Comparison of ENCODE assay signal across 13 cellular contexts in genomic region chr9:106758911-106759310, GRCh38.
DNase-seq lines count a peak whose midpoint lies in the region; ATAC-seq and TF ChIP-seq lines count a peak whose summit lies in the region.
"Had no signal": no experiment of that assay in that cellular context is flagged by ENCODE, and none has a peak within 500 bp of the region (broad histone marks: within the 10 kb centered on the region; RNA-seq: fewer than 3 reads in every experiment).

No MANE protein-coding gene starts in this region.

- dilution Hi-C loops in mammary epithelial cell (cut with HindIII; ENCODE audit: low sequenced_read_pairs): no loop called here

- H3K27ac Mint-ChIP-seq in Caco-2 (ENCODE audit: unreplicated experiment): no peak overlapping the region
- H3K27ac Mint-ChIP-seq in activated T-helper 17 cell treated with anti-CD3 and anti-CD28 coated beads, Interleukin-2, amount 50 U/mL, for 72 hours: no peak overlapping the region
- H3K27ac Mint-ChIP-seq: CD4-positive, alpha-beta T cell had no signal

- H3K36me3 Mint-ChIP-seq in Caco-2 (ENCODE audit: insufficient read depth, unreplicated experiment): no peaks in the 10 kb centered on the region
- H3K36me3 Mint-ChIP-seq in activated T-helper 17 cell treated with anti-CD3 and anti-CD28 coated beads, Interleukin-2, amount 50 U/mL, for 72 hours (ENCODE audit: low read depth): no peaks in the 10 kb centered on the region

- peak; percentile 95 for ATAC-seq in GM18520 (IDR thresholded peaks at IDR 0.05; ENCODE audit: unreplicated experiment)
- peak; percentile 89 for ATAC-seq in GM21576 (IDR thresholded peaks at IDR 0.05; ENCODE audit: unreplicated experiment)
- ATAC-seq in HG03159 (IDR thresholded peaks at IDR 0.05; ENCODE audit: unreplicated experiment): peak; percentile 92
- no peak for ATAC-seq in activated T-helper 17 cell treated with anti-CD3 and anti-CD28 coated beads, Interleukin-2, amount 50 U/mL, for 72 hours (replicated peaks)
- ATAC-seq: K562 had no signal

- POLR2A ChIA-PET in Caco-2 (lab: Charles Lee): no interaction called here

- in situ Hi-C loops in mammary epithelial cell (cut with MboI; ENCODE audit: low sequenced_read_pairs in 2 of 2): no loop called here

- no peaks in the 10 kb centered on the region for H3K9me3 Mint-ChIP-seq in Caco-2 (ENCODE audit: unreplicated experiment)
- peaks cover 7% of the 10 kb centered on the region for H3K9me3 Mint-ChIP-seq in activated T-helper 17 cell treated with anti-CD3 and anti-CD28 coated beads, Interleukin-2, amount 50 U/mL, for 72 hours

- H3K4me2 ChIP-seq in mammary epithelial cell (ENCODE audit: insufficient read depth, low read depth, low read length): no peak overlapping the region

- H3K9me3 ChIP-seq in mammary epithelial cell (replicated peaks; ENCODE audit: insufficient read depth, low read length) (no peaks in the 10 kb centered on the region), Caco-2 (no peaks in the 10 kb centered on the region)

- H3K27me3 ChIP-seq in mammary epithelial cell (ENCODE audit: insufficient read depth, low read length): no peaks in the 10 kb centered on the region
- no peaks in the 10 kb centered on the region for H3K27me3 ChIP-seq in Caco-2 (replicated peaks; ENCODE audit: control insufficient read depth, insufficient read depth, low read length)

- no peak overlapping the region for H3K9ac ChIP-seq in mammary epithelial cell (ENCODE audit: insufficient read depth, low read length)

- H3K4me3 Mint-ChIP-seq in Caco-2 (ENCODE audit: unreplicated experiment): no peak overlapping the region
- no peak overlapping the region for H3K4me3 Mint-ChIP-seq in activated T-helper 17 cell treated with anti-CD3 and anti-CD28 coated beads, Interleukin-2, amount 50 U/mL, for 72 hours
- H3K4me3 Mint-ChIP-seq: CD4-positive, alpha-beta T cell; central memory CD8-positive, alpha-beta T cell had no signal

- TF ChIP-seq CTCF in mammary epithelial cell (conservative IDR thresholded peaks at IDR 0.05 in 1 of 2, IDR thresholded peaks at IDR 0.05 in 1 of 2; ENCODE audit: extremely low read depth in 1 of 2, insufficient read depth in 1 of 2, low read depth in 1 of 2, low read length in 2 of 2) (no peak), foreskin fibroblast (IDR thresholded peaks at IDR 0.05; ENCODE audit: low read depth, low read length) (no peak), Caco-2 (IDR thresholded peaks at IDR 0.05; ENCODE audit: insufficient read depth in 1 of 2, low read depth in 1 of 2, low read length in 1 of 2, severe bottlenecking in 1 of 2, unreplicated experiment in 1 of 2) (no peak)

- H3K36me3 ChIP-seq in mammary epithelial cell (ENCODE audit: insufficient read depth, low read length): no peaks in the 10 kb centered on the region
- no peaks in the 10 kb centered on the region for H3K36me3 ChIP-seq in Caco-2 (ENCODE audit: control insufficient read depth, insufficient read depth, low read length)

- no peaks in the 10 kb centered on the region for H3K79me2 ChIP-seq in mammary epithelial cell (ENCODE audit: insufficient read depth, low read length)

- DNase-seq in mammary epithelial cell (peak; percentile 19), NCI-H510A (lab: John Stamatoyannopoulos, UW) (no peak), foreskin fibroblast (no peak), Caco-2 (no peak)
- DNase-seq: CD4-positive, alpha-beta T cell; NCI-H82 had no signal

- no peak overlapping the region for H3K27ac ChIP-seq in mammary epithelial cell (ENCODE audit: insufficient read depth, low read depth, low read length)
- H3K27ac ChIP-seq: skin epidermis had no signal

- H2AFZ ChIP-seq in mammary epithelial cell (ENCODE audit: low read depth, low read length): no peak overlapping the region

- CTCF ChIA-PET in mammary epithelial cell (lab: Charles Lee; ENCODE audit: low non-redundant PET) (no interaction called here), Caco-2 (lab: Charles Lee) (no interaction called here)

- H3K4me1 ChIP-seq in mammary epithelial cell (ENCODE audit: insufficient read depth, low read length): no peaks in the 10 kb centered on the region
- H3K4me1 ChIP-seq in Caco-2: peaks cover 17% of the 10 kb centered on the region; the same call in 1 of the 2 replicates

- H3K4me3 ChIP-seq in mammary epithelial cell (replicated peaks in 1 of 3; ENCODE audit: insufficient read depth in 1 of 3, low read depth in 2 of 3, low read length in 3 of 3) (no peak overlapping the region), foreskin fibroblast (ENCODE audit: low read depth in 1 of 2, low read length in 2 of 2) (no peak overlapping the region), Caco-2 (ENCODE audit: low read depth, low read length) (no peak overlapping the region)
- H3K4me3 ChIP-seq: K562, skin epidermis had no signal

- WGBS in mammary epithelial cell (ENCODE audit: low coverage, missing lambda C conversion rate): 67% methylated on average over 1 of the region's 1 CpG

- H3K27me3 Mint-ChIP-seq in Caco-2 (ENCODE audit: insufficient read depth, unreplicated experiment): no peaks in the 10 kb centered on the region
- H3K27me3 Mint-ChIP-seq in activated T-helper 17 cell treated with anti-CD3 and anti-CD28 coated beads, Interleukin-2, amount 50 U/mL, for 72 hours: no peaks in the 10 kb centered on the region
- H3K27me3 Mint-ChIP-seq: CD4-positive, alpha-beta T cell; central memory CD8-positive, alpha-beta T cell had no signal

- intact Hi-C loops in mammary epithelial cell (cut with micrococcal nuclease) (no loop called here), Caco-2 (cut with micrococcal nuclease; ENCODE audit: unreplicated experiment) (no loop called here)

- H4K20me1 ChIP-seq in mammary epithelial cell (ENCODE audit: insufficient read depth, low read length): no peaks in the 10 kb centered on the region

- H3K4me1 Mint-ChIP-seq in Caco-2 (ENCODE audit: low read depth, unreplicated experiment): peaks cover 15% of the 10 kb centered on the region
- no peaks in the 10 kb centered on the region for H3K4me1 Mint-ChIP-seq in activated T-helper 17 cell treated with anti-CD3 and anti-CD28 coated beads, Interleukin-2, amount 50 U/mL, for 72 hours
- H3K4me1 Mint-ChIP-seq: central memory CD8-positive, alpha-beta T cell had no signal

- no TSS peak for BruUV-seq in mammary epithelial cell (replicated peaks; lab: Mats Ljungman, UMichigan)
- no TSS peak for BruUV-seq in Caco-2 (replicated peaks; lab: Mats Ljungman, UMichigan)
